Comparison of ENCODE assay signal across 16 cellular contexts in genomic region chr2:43139501-43139900, GRCh38.
DNase-seq lines count a peak whose midpoint lies in the region; ATAC-seq, FAIRE-seq and TF ChIP-seq lines count a peak whose summit lies in the region.
"Had no signal": no experiment of that assay in that cellular context is flagged by ENCODE, and none has a peak within 500 bp of the region (broad histone marks: within the 10 kb centered on the region; RNA-seq: fewer than 3 reads in every experiment).

No MANE protein-coding gene starts in this region.

- ATAC-seq in right cardiac atrium (no peak), left cardiac atrium (no peak), mucosa of descending colon (no peak), HG03432 (IDR thresholded peaks at IDR 0.05; ENCODE audit: unreplicated experiment) (no peak)
- no peak for ATAC-seq in activated T-helper 17 cell treated with anti-CD3 and anti-CD28 coated beads, Interleukin-2, amount 50 U/mL, for 72 hours (replicated peaks)
- ATAC-seq: esophagus mucosa had no signal

- no peak overlapping the region for H3K4me3 ChIP-seq in right cardiac atrium (ENCODE audit: low read length)
- no peak overlapping the region for H3K4me3 ChIP-seq in mucosa of descending colon
- no peak overlapping the region for H3K4me3 ChIP-seq in vagina
- H3K4me3 ChIP-seq: psoas muscle had no signal

- H3K4me3 Mint-ChIP-seq in activated T-helper 17 cell treated with anti-CD3 and anti-CD28 coated beads, Interleukin-2, amount 50 U/mL, for 72 hours, result peak overlapping the region; percentile 83
- H3K4me3 Mint-ChIP-seq: CD14-positive monocyte had no signal

- DNase-seq in right cardiac atrium (peak in 1 of 3 donors; percentile 74), left cardiac atrium (no peak), mucosa of descending colon (peak in 2 of 3 donors; percentile 11 to 14), vagina (ENCODE audit: extremely low spot score in 2 of 2) (peak in 1 of 2 donors; percentile 86), GM12891 (ENCODE audit: insufficient read length, low spot score) (no peak), 8988T (no peak)
- DNase-seq: GDM1; midbrain; NCI-H146; NCI-H69; psoas muscle; stimulated activated CD4-positive, alpha-beta T cell treated with anti-CD3 and anti-CD28 coated beads, Interleukin-4, amount 100 ng/mL, for 1 hour had no signal

- intact Hi-C loops in right cardiac atrium (cut with DNase I) (loop anchor here in 1 of 4 donors (10.0 kb wide), 1 partner anchor 345 kb away; no protein-coding TSS in a partner anchor), left cardiac atrium (cut with DNase I) (loop anchor here (10.0 kb wide), 2 partner anchors 85 to 345 kb away; partner anchors contain the start of gene ZFP36L2 (in 1 of the 2)), mucosa of descending colon (cut with DNase I, micrococcal nuclease) (no loop called here), vagina (cut with DNase I) (no loop called here)

- no peaks in the 10 kb centered on the region for H3K9me3 ChIP-seq in right cardiac atrium (ENCODE audit: control insufficient read depth, low read length)
- H3K9me3 ChIP-seq in mucosa of descending colon, result no peaks in the 10 kb centered on the region
- no peaks in the 10 kb centered on the region for H3K9me3 ChIP-seq in vagina
- H3K9me3 ChIP-seq: psoas muscle had no signal

- no peaks in the 10 kb centered on the region for H3K9me3 Mint-ChIP-seq in activated T-helper 17 cell treated with anti-CD3 and anti-CD28 coated beads, Interleukin-2, amount 50 U/mL, for 72 hours

- H3K27ac ChIP-seq in right cardiac atrium (ENCODE audit: low read length) (peak overlapping the region; percentile 23), vagina (peak overlapping the region; percentile 57)
- H3K27ac ChIP-seq: psoas muscle had no signal

- peaks cover 41% of the 10 kb centered on the region for H3K36me3 Mint-ChIP-seq in activated T-helper 17 cell treated with anti-CD3 and anti-CD28 coated beads, Interleukin-2, amount 50 U/mL, for 72 hours (ENCODE audit: low read depth)

- FAIRE-seq in GM12891 (lab: Jason Lieb, UNC), result no peak

- peak overlapping the region; percentile 90 for H3K27ac Mint-ChIP-seq in activated T-helper 17 cell treated with anti-CD3 and anti-CD28 coated beads, Interleukin-2, amount 50 U/mL, for 72 hours

- TF ChIP-seq POLR2A in vagina (IDR thresholded peaks at IDR 0.05), result no peak
- TF ChIP-seq POLR2A in GM12891 (IDR thresholded peaks at IDR 0.05; ENCODE audit: low read depth, low read length), result no peak

- no peak for TF ChIP-seq CTCF in mucosa of descending colon (IDR thresholded peaks at IDR 0.05)
- TF ChIP-seq CTCF in vagina (IDR thresholded peaks at IDR 0.05), result no peak

- H3K27me3 ChIP-seq in right cardiac atrium (ENCODE audit: control insufficient read depth, insufficient read depth), result no peaks in the 10 kb centered on the region
- H3K27me3 ChIP-seq in vagina, result no peaks in the 10 kb centered on the region

- H3K4me1 Mint-ChIP-seq in activated T-helper 17 cell treated with anti-CD3 and anti-CD28 coated beads, Interleukin-2, amount 50 U/mL, for 72 hours, result peaks cover 43% of the 10 kb centered on the region

- H3K4me1 ChIP-seq in right cardiac atrium (ENCODE audit: control insufficient read depth, insufficient read depth, low read length) (peaks cover 2% of the 10 kb centered on the region), mucosa of descending colon (ENCODE audit: low read depth) (peaks cover 18% of the 10 kb centered on the region), vagina (peaks cover 48% of the 10 kb centered on the region)

- no peaks in the 10 kb centered on the region for H3K36me3 ChIP-seq in mucosa of descending colon (ENCODE audit: low read depth)
- no peaks in the 10 kb centered on the region for H3K36me3 ChIP-seq in vagina

- H3K27me3 Mint-ChIP-seq in activated T-helper 17 cell treated with anti-CD3 and anti-CD28 coated beads, Interleukin-2, amount 50 U/mL, for 72 hours, result no peaks in the 10 kb centered on the region

- 80% methylated on average over 4 of the region's 4 CpGs for WGBS in right cardiac atrium

TF ChIP-seq in GM12891, 5 proteins besides CTCF, POLR2A, EP300 and RAD21:
- no peak for TF ChIP-seq TAF1 (IDR thresholded peaks at IDR 0.05; ENCODE audit: low read depth, low read length)
TF ChIP-seq in GM12891: peak in this region for 0.

Comparison
In these comparisons a context has a peak if more than half of its experiments do, and no peak if none do; other contexts are left out.
1. DNase-seq: peak in mucosa of descending colon (2 of 3); none in left cardiac atrium (single experiment), GM12891 (single experiment) and 8988T (single experiment).
2. intact Hi-C loops: an anchor here in left cardiac atrium (10.0 kb wide); none called in mucosa of descending colon and vagina.